8 cellular contexts compared by ENCODE assay signal in genomic region chr7:110442386-110442837, GRCh38.
DNase-seq lines count a peak whose midpoint lies in the region; ATAC-seq and TF ChIP-seq lines count a peak whose summit lies in the region.

No MANE protein-coding gene starts in this region.

- ATAC-seq in GM19395 (IDR thresholded peaks at IDR 0.05; ENCODE audit: unreplicated experiment) = peak; percentile 74
- ATAC-seq in SK-N-SH treated with all-trans-retinoic acid at 6 μM for 48 hours = peak; percentile 38; the same call in 1 of the 3 replicates
- ATAC-seq in right cardiac atrium = peak; percentile 25 to 79

- H3K27me3 ChIP-seq in right cardiac atrium (ENCODE audit: control insufficient read depth, insufficient read depth) = no peaks in the 10 kb centered on the region

- no peak overlapping the region for H3K27ac ChIP-seq in right cardiac atrium (ENCODE audit: low read length)

- in situ Hi-C loops in G401 (cut with HindIII; ENCODE audit: low sequenced_read_pairs) = no loop called here

- no peaks in the 10 kb centered on the region for H3K9me3 ChIP-seq in right cardiac atrium (ENCODE audit: control insufficient read depth, low read length)

- intact Hi-C loops in right cardiac atrium (cut with DNase I) = no loop called here

- WGBS in right cardiac atrium = 25% methylated on average over 4 of the region's 4 CpGs

- H3K4me1 ChIP-seq in right cardiac atrium (ENCODE audit: control insufficient read depth, insufficient read depth, low read length) = no peaks in the 10 kb centered on the region

- peak; percentile 97 for TF ChIP-seq RAD21 in Ishikawa (IDR thresholded peaks at IDR 0.05; ENCODE audit: low read depth)

- TF ChIP-seq EP300 in Ishikawa (IDR thresholded peaks at IDR 0.05; ENCODE audit: borderline replicate concordance) = no peak

- no peak overlapping the region for H3K4me3 ChIP-seq in right cardiac atrium (ENCODE audit: low read length)

- DNase-seq in DMS53 (lab: John Stamatoyannopoulos, UW) = peak; percentile 90
- peak in 1 of 3 donors; percentile 29 for DNase-seq in right cardiac atrium
- DNase-seq in globus pallidus (ENCODE audit: low spot score) = no peak
- no peak for DNase-seq in G401 (ENCODE audit: low spot score)
- DNase-seq in occipital lobe (lab: John Stamatoyannopoulos, UW) = no peak

TF ChIP-seq in Ishikawa, 13 proteins besides CTCF, POLR2A, EP300 and RAD21:
- TF ChIP-seq REST (IDR thresholded peaks at IDR 0.05; ENCODE audit: low read depth) (no peak), EGR1 (IDR thresholded peaks at IDR 0.05) (no peak), MAX (IDR thresholded peaks at IDR 0.05) (no peak; the same call in 1 of the 2 replicates), FOXM1 (IDR thresholded peaks at IDR 0.05; ENCODE audit: borderline replicate concordance, low read depth) (no peak), NFIC (IDR thresholded peaks at IDR 0.05) (no peak), TCF12 (IDR thresholded peaks at IDR 0.05; ENCODE audit: low read depth) (no peak), TEAD4 (IDR thresholded peaks at IDR 0.05) (peak; percentile 16; the same call in 1 of the 2 replicates), USF1 (IDR thresholded peaks at IDR 0.05) (no peak), CREB1 (IDR thresholded peaks at IDR 0.05; ENCODE audit: low read depth) (no peak)

TF ChIP-seq in SK-N-SH treated with all-trans-retinoic acid at 6 μM for 48 hours, 23 proteins besides CTCF, POLR2A, EP300 and RAD21:
- TF ChIP-seq, protein P1, sequence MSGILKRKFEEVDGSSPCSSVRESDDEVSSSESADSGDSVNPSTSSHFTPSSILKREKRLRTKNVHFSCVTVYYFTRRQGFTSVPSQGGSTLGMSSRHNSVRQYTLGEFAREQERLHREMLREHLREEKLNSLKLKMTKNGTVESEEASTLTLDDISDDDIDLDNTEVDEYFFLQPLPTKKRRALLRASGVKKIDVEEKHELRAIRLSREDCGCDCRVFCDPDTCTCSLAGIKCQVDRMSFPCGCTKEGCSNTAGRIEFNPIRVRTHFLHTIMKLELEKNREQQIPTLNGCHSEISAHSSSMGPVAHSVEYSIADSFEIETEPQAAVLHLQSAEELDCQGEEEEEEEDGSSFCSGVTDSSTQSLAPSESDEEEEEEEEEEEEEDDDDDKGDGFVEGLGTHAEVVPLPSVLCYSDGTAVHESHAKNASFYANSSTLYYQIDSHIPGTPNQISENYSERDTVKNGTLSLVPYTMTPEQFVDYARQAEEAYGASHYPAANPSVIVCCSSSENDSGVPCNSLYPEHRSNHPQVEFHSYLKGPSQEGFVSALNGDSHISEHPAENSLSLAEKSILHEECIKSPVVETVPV (CRISPR knock-in tag; IDR thresholded peaks at IDR 0.05) = 0 out of 2 replicates have a peak, but pooled peaks have one; percentile 40
- no peak for TF ChIP-seq TOX (CRISPR knock-in tag; IDR thresholded peaks at IDR 0.05; ENCODE audit: borderline replicate concordance)
- TF ChIP-seq, protein P2, sequence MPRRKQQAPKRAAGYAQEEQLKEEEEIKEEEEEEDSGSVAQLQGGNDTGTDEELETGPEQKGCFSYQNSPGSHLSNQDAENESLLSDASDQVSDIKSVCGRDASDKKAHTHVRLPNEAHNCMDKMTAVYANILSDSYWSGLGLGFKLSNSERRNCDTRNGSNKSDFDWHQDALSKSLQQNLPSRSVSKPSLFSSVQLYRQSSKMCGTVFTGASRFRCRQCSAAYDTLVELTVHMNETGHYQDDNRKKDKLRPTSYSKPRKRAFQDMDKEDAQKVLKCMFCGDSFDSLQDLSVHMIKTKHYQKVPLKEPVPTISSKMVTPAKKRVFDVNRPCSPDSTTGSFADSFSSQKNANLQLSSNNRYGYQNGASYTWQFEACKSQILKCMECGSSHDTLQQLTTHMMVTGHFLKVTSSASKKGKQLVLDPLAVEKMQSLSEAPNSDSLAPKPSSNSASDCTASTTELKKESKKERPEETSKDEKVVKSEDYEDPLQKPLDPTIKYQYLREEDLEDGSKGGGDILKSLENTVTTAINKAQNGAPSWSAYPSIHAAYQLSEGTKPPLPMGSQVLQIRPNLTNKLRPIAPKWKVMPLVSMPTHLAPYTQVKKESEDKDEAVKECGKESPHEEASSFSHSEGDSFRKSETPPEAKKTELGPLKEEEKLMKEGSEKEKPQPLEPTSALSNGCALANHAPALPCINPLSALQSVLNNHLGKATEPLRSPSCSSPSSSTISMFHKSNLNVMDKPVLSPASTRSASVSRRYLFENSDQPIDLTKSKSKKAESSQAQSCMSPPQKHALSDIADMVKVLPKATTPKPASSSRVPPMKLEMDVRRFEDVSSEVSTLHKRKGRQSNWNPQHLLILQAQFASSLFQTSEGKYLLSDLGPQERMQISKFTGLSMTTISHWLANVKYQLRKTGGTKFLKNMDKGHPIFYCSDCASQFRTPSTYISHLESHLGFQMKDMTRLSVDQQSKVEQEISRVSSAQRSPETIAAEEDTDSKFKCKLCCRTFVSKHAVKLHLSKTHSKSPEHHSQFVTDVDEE (CRISPR knock-in tag; IDR thresholded peaks at IDR 0.05) = peak; percentile 93
- TF ChIP-seq ISL1 (CRISPR knock-in tag; IDR thresholded peaks at IDR 0.05) = peak; percentile 27; the same call in 1 of the 2 replicates
- TF ChIP-seq ZNF70 (CRISPR knock-in tag; IDR thresholded peaks at IDR 0.05) = no peak
- no peak for TF ChIP-seq ZNF565 (CRISPR knock-in tag; conservative IDR thresholded peaks at IDR 0.05; ENCODE audit: low read depth)
- TF ChIP-seq ESRRG (CRISPR knock-in tag; IDR thresholded peaks at IDR 0.05) = peak; percentile 80; the same call in 1 of the 2 replicates
- no peak for TF ChIP-seq ARNTL (CRISPR knock-in tag; IDR thresholded peaks at IDR 0.05; ENCODE audit: borderline replicate concordance, low read depth)
- TF ChIP-seq BACH2 (CRISPR knock-in tag; IDR thresholded peaks at IDR 0.05; ENCODE audit: borderline replicate concordance) = peak; percentile 59; the same call in 1 of the 2 replicates
- peak; percentile 95 for TF ChIP-seq TCF4 (CRISPR knock-in tag; IDR thresholded peaks at IDR 0.05; ENCODE audit: borderline replicate concordance)
- TF ChIP-seq ZNF8 (CRISPR knock-in tag; IDR thresholded peaks at IDR 0.05) = peak; percentile 19; the same call in 1 of the 2 replicates
